ENCODE assay signal across 24 cellular contexts in genomic region chr4:104750008-104750407, GRCh38.
"Had no signal": no experiment of that assay in that cellular context is flagged by ENCODE, and none has a peak within 500 bp of the region (broad histone marks: within the 10 kb centered on the region; RNA-seq: fewer than 3 reads in every experiment).

No MANE protein-coding gene starts in this region.

- FAIRE-seq: endometrium, frontal cortex, kidney, urothelium cell line had no signal

- H3K36me3 Mint-ChIP-seq: stimulated activated effector memory CD8-positive, alpha-beta T cell treated with anti-CD3 and anti-CD28 coated beads, Interleukin-12 subunit alpha, Interleukin-12 subunit beta, amount 100 ng/mL, for 72 hours had no signal

- H3K27ac ChIP-seq: coronary artery, esophagus squamous epithelium, left lung, prostate gland, right atrium auricular region, sigmoid colon, thoracic aorta, tibial nerve, upper lobe of left lung had no signal

- H3K27ac Mint-ChIP-seq: naive thymus-derived CD8-positive, alpha-beta T cell; nephron progenitor cell; stimulated activated effector memory CD8-positive, alpha-beta T cell treated with anti-CD3 and anti-CD28 coated beads, Interleukin-12 subunit alpha, Interleukin-12 subunit beta, amount 100 ng/mL, for 72 hours had no signal

- H3K9me3 ChIP-seq: esophagus squamous epithelium, left lung, prostate gland, right atrium auricular region, thoracic aorta, tibial nerve, upper lobe of left lung had no signal

- ATAC-seq: left lung; naive thymus-derived CD8-positive, alpha-beta T cell; stimulated activated effector memory CD8-positive, alpha-beta T cell treated with anti-CD3 and anti-CD28 coated beads, Interleukin-12 subunit alpha, Interleukin-12 subunit beta, amount 100 ng/mL, for 72 hours had no signal

- H3K9me3 Mint-ChIP-seq: nephron progenitor cell had no signal

- H3K27me3 ChIP-seq: esophagus squamous epithelium, left lung, right atrium auricular region, sigmoid colon, tibial nerve, upper lobe of left lung had no signal

- H3K4me3 Mint-ChIP-seq: naive thymus-derived CD8-positive, alpha-beta T cell; nephron progenitor cell; stimulated activated effector memory CD8-positive, alpha-beta T cell treated with anti-CD3 and anti-CD28 coated beads, Interleukin-12 subunit alpha, Interleukin-12 subunit beta, amount 100 ng/mL, for 72 hours had no signal

- H3K4me1 Mint-ChIP-seq: nephron progenitor cell; stimulated activated effector memory CD8-positive, alpha-beta T cell treated with anti-CD3 and anti-CD28 coated beads, Interleukin-12 subunit alpha, Interleukin-12 subunit beta, amount 100 ng/mL, for 72 hours had no signal

- H3K4me1 ChIP-seq: left lung, prostate gland, tibial nerve had no signal

- H3K36me3 ChIP-seq: esophagus squamous epithelium, left lung, prostate gland, right atrium auricular region, sigmoid colon, thoracic aorta, tibial nerve, upper lobe of left lung had no signal

- DNase-seq: dermis blood vessel endothelial cell; effector memory CD4-positive, alpha-beta T cell; erythroblast; esophagus squamous epithelium; kidney; left lung; mesendoderm; naive thymus-derived CD8-positive, alpha-beta T cell; nephron progenitor cell; nucleus accumbens; sigmoid colon; stimulated activated CD4-positive, alpha-beta T cell treated with anti-CD3 and anti-CD28 coated beads, Interleukin-2, amount 100 ng/mL, for 24 hours; stimulated activated CD4-positive, alpha-beta T cell treated with anti-CD3 and anti-CD28 coated beads, Interleukin-4, amount 100 ng/mL, for 24 hours; stimulated activated naive CD8-positive, alpha-beta T cell treated with anti-CD3 and anti-CD28 coated beads, Interleukin-15, Interleukin-2, amounts not matched to agents 100 U/mL and 50 U/mL, for 24 hours; upper lobe of left lung had no signal

- H3K4me3 ChIP-seq: coronary artery, esophagus squamous epithelium, left lung, prostate gland, right atrium auricular region, sigmoid colon, thoracic aorta, tibial nerve, upper lobe of left lung had no signal

- H3K27me3 Mint-ChIP-seq: naive thymus-derived CD8-positive, alpha-beta T cell had no signal
